ENCODE assay signal across 9 cellular contexts in the genomic region with DNA sequence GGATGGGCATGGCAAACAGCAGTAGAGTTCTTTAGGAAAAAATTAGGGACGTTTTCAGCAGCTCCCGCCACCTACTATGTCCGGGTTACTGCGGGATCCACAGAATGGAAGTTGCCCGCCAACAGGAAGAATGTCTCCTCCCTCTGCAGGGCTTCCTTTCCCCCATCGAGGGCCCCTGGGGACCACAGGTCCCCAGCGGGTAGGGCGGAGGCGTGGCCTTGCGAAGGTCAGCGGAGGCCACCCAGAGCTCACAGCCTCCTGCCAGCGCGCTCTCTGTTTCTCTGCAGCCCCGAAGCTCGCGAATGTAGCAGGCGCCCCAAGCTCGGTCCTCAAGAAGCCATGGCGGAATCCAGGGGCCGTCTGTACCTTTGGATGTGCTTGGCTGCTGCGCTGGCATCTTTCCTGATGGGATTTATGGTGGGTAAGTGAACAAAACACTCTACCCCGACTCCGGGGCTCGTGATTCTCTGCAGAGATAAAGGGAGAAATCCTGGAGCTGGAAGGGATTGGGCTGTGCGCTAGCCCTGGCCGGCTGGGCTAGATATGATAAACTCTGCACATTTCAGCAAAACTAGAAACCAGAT. TPM values are rescaled to one million over a fixed set of nuclear protein-coding genes. Genes with fewer than 3 reads are reported as not detected.
DNase-seq lines count a peak whose midpoint lies in the region; ATAC-seq, FAIRE-seq and TF ChIP-seq lines count a peak whose summit lies in the region.
"Had no signal": no experiment of that assay in that cellular context is flagged by ENCODE, and none has a peak within 500 bp of the region (broad histone marks: within the 10 kb centered on the region; RNA-seq: fewer than 3 reads in every experiment).

A gene (plus strand): TSS at position 244 of the 584 bp plus-strand sequence. CDS start 96 bp downstream, at position 340.

- peaks cover 14% of the 10 kb centered on the region for H3K4me1 Mint-ChIP-seq in activated T-helper 1 cell treated with anti-CD3 and anti-CD28 coated beads, Interleukin-12 subunit alpha, Interleukin-12 subunit beta, Interleukin-2, Interleukin-4 antibody, amounts not matched to agents 30 ng/mL and 10 ng/mL and 1 ng/mL, durations not matched to agents 14 hours and 24 hours and 36 hours (ENCODE audit: low read depth)

- FAIRE-seq in A549 (lab: Jason Lieb, UNC) (no peak), RCC 7860 (lab: Jason Lieb, UNC) (no peak)

- no peaks in the 10 kb centered on the region for H3K36me3 ChIP-seq in cardiac muscle cell

- H3K4me3 Mint-ChIP-seq in activated T-helper 1 cell treated with anti-CD3 and anti-CD28 coated beads, Interleukin-12 subunit alpha, Interleukin-12 subunit beta, Interleukin-2, Interleukin-4 antibody, amounts not matched to agents 30 ng/mL and 10 ng/mL and 1 ng/mL, durations not matched to agents 14 hours and 24 hours and 36 hours: peak within 1 kb of the TSS; percentile 24

- H3K36me3 Mint-ChIP-seq in activated T-helper 1 cell treated with anti-CD3 and anti-CD28 coated beads, Interleukin-12 subunit alpha, Interleukin-12 subunit beta, Interleukin-2, Interleukin-4 antibody, amounts not matched to agents 30 ng/mL and 10 ng/mL and 1 ng/mL, durations not matched to agents 14 hours and 24 hours and 36 hours (ENCODE audit: low read depth): no peaks in the 10 kb centered on the region

- TF ChIP-seq CTCF in A549 (IDR thresholded peaks at IDR 0.05) (no peak), cardiac muscle cell (IDR thresholded peaks at IDR 0.05; ENCODE audit: low read depth, low read length) (no peak), omental fat pad (IDR thresholded peaks at IDR 0.05) (no peak)

- no peaks in the 10 kb centered on the region for H3K9me3 Mint-ChIP-seq in activated T-helper 1 cell treated with anti-CD3 and anti-CD28 coated beads, Interleukin-12 subunit alpha, Interleukin-12 subunit beta, Interleukin-2, Interleukin-4 antibody, amounts not matched to agents 30 ng/mL and 10 ng/mL and 1 ng/mL, durations not matched to agents 14 hours and 24 hours and 36 hours

- 3% methylated on average over 17 of the region's 26 CpGs for WGBS in A549 (ENCODE audit: missing lambda C conversion rate)

- H3K27me3 Mint-ChIP-seq in activated T-helper 1 cell treated with anti-CD3 and anti-CD28 coated beads, Interleukin-12 subunit alpha, Interleukin-12 subunit beta, Interleukin-2, Interleukin-4 antibody, amounts not matched to agents 30 ng/mL and 10 ng/mL and 1 ng/mL, durations not matched to agents 14 hours and 24 hours and 36 hours (ENCODE audit: insufficient read depth): peaks cover 33% of the 10 kb centered on the region

- no peak within 1 kb of the TSS for H3K27ac Mint-ChIP-seq in activated T-helper 1 cell treated with anti-CD3 and anti-CD28 coated beads, Interleukin-12 subunit alpha, Interleukin-12 subunit beta, Interleukin-2, Interleukin-4 antibody, amounts not matched to agents 30 ng/mL and 10 ng/mL and 1 ng/mL, durations not matched to agents 14 hours and 24 hours and 36 hours

- H3K4me3 ChIP-seq in A549 (peak within 1 kb of the TSS; percentile 45), cardiac muscle cell (peak within 1 kb of the TSS; percentile 80)

- intact Hi-C loops in activated T-helper 1 cell treated with anti-CD3 and anti-CD28 coated beads, Interleukin-12 subunit alpha, Interleukin-12 subunit beta, Interleukin-2, Interleukin-4 antibody, amounts not matched to agents 30 ng/mL and 10 ng/mL and 1 ng/mL, durations not matched to agents 14 hours and 24 hours and 36 hours (cut with micrococcal nuclease): no loop called here

- H3K9me3 ChIP-seq in A549: no peaks in the 10 kb centered on the region; the same call in 2 of the 3 replicates
- no peaks in the 10 kb centered on the region for H3K9me3 ChIP-seq in cardiac muscle cell (ENCODE audit: low read depth)

- DNase-seq in A549 (ENCODE audit: low read depth in 1 of 2, low spot score in 1 of 2) (peak; percentile 2 to 5), cardiac muscle cell (ENCODE audit: low read depth in 1 of 2, low spot score in 1 of 2) (peak; percentile 80 to 83), omental fat pad (ENCODE audit: low spot score) (no peak), RCC 7860 (ENCODE audit: low spot score) (no peak)
- no peak for DNase-seq in activated T-helper 1 cell treated with anti-CD3 and anti-CD28 coated beads, Interleukin-12 subunit alpha, Interleukin-12 subunit beta, Interleukin-2, Interleukin-4 antibody, amounts not matched to agents 30 ng/mL and 10 ng/mL and 1 ng/mL, durations not matched to agents 14 hours and 24 hours and 36 hours (ENCODE audit: low spot score)
- no peak for DNase-seq in activated effector memory CD4-positive, alpha-beta T cell treated with Interleukin-2 at 50 U/mL for 16 hours

- TF ChIP-seq RAD21 in A549 (conservative IDR thresholded peaks at IDR 0.05 in 1 of 2, IDR thresholded peaks at IDR 0.05 in 1 of 2): no peak

- ATAC-seq in A549: peak; percentile 81 to 86
- ATAC-seq in GM18861 (IDR thresholded peaks at IDR 0.05; ENCODE audit: unreplicated experiment): peak; percentile 93
- ATAC-seq in HG03354 (IDR thresholded peaks at IDR 0.05; ENCODE audit: poor library complexity, severe bottlenecking, unreplicated experiment): peak; percentile 91
- ATAC-seq in omental fat pad (ENCODE audit: low FRiP score): peak; percentile 83

- H3K4me2 ChIP-seq in A549: peak within 1 kb of the TSS; percentile 95

- no peak for TF ChIP-seq EP300 in A549 (IDR thresholded peaks at IDR 0.05)

- POLR2A ChIA-PET in A549 (lab: Yijun Ruan, JAX): no interaction called here

- no peak for TF ChIP-seq POLR2A in A549 (IDR thresholded peaks at IDR 0.05; ENCODE audit: low read length)

- H3K4me1 ChIP-seq in A549 (peaks cover 10% of the 10 kb centered on the region; the same call in 2 of the 3 replicates), cardiac muscle cell (ENCODE audit: low read depth) (peaks cover 10% of the 10 kb centered on the region)

- CTCF ChIA-PET in A549 (lab: Yijun Ruan, JAX): interaction anchor here (1.1 kb wide), 1 partner anchor 20 kb away, joined by 3 read pairs; no protein-coding TSS in a partner anchor

- H3K27ac ChIP-seq in A549 (no peak within 1 kb of the TSS), cardiac muscle cell (no peak within 1 kb of the TSS)

- no peaks in the 10 kb centered on the region for H3K27me3 ChIP-seq in cardiac muscle cell

TF ChIP-seq in A549, 52 proteins besides CTCF, POLR2A, EP300 and RAD21:
- TF ChIP-seq NPAS2 (CRISPR knock-in tag; IDR thresholded peaks at IDR 0.05; ENCODE audit: borderline replicate concordance) (no peak), JUN (IDR thresholded peaks at IDR 0.05) (no peak), GATA3 (IDR thresholded peaks at IDR 0.05; ENCODE audit: borderline replicate concordance) (no peak), ZSCAN20 (CRISPR knock-in tag; IDR thresholded peaks at IDR 0.05) (no peak), NR3C1 (IDR thresholded peaks at IDR 0.05) (no peak)
- TF ChIP-seq, protein P1, sequence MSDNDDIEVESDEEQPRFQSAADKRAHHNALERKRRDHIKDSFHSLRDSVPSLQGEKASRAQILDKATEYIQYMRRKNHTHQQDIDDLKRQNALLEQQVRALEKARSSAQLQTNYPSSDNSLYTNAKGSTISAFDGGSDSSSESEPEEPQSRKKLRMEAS (IDR thresholded peaks at IDR 0.05): no peak
- TF ChIP-seq, protein P2, sequence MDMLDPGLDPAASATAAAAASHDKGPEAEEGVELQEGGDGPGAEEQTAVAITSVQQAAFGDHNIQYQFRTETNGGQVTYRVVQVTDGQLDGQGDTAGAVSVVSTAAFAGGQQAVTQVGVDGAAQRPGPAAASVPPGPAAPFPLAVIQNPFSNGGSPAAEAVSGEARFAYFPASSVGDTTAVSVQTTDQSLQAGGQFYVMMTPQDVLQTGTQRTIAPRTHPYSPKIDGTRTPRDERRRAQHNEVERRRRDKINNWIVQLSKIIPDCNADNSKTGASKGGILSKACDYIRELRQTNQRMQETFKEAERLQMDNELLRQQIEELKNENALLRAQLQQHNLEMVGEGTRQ (IDR thresholded peaks at IDR 0.05): no peak
- TF ChIP-seq, protein P3, sequence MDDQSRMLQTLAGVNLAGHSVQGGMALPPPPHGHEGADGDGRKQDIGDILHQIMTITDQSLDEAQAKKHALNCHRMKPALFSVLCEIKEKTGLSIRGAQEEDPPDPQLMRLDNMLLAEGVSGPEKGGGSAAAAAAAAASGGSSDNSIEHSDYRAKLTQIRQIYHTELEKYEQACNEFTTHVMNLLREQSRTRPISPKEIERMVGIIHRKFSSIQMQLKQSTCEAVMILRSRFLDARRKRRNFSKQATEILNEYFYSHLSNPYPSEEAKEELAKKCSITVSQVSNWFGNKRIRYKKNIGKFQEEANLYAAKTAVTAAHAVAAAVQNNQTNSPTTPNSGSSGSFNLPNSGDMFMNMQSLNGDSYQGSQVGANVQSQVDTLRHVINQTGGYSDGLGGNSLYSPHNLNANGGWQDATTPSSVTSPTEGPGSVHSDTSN (IDR thresholded peaks at IDR 0.05): no peak
TF ChIP-seq in A549: peak in this region for 0.

RNA-seq across cellular contexts. Expression of the gene that starts here (rescaled TPM):
- polyA plus RNA-seq in A549 (2011; rRNA removed): not detected in 2 replicates
- polyA plus RNA-seq in A549 (2012; cell fraction: cytosol; rRNA removed): not detected in 2 replicates
- not detected in 2 replicates for polyA plus RNA-seq in A549 (2012; cell fraction: nucleus; rRNA removed)
- not detected in 3 replicates for polyA plus RNA-seq in A549 (2017; fragmentation: RNase III; extraction: RNeasy Plus Mini Kit Qiagen cat#74134 plus additional on column Dnase treatment)
- polyA minus RNA-seq in A549 (2011; rRNA and poly(A)+ RNA removed): not detected in 2 replicates
- total RNA-seq in activated T-helper 1 cell treated with anti-CD3 and anti-CD28 coated beads, Interleukin-12 subunit alpha, Interleukin-12 subunit beta, Interleukin-2, Interleukin-4 antibody, amounts not matched to agents 30 ng/mL and 10 ng/mL and 1 ng/mL, durations not matched to agents 14 hours and 24 hours and 36 hours: not detected in 2 replicates
- 5.3 and 13.0 TPM in 2 replicates for total RNA-seq in cardiac muscle cell
- 8.3 and 14.6 TPM in 2 replicates for polyA plus RNA-seq in cardiac muscle cell
- total RNA-seq in omental fat pad: 10 to 100 TPM in 1 of 4 donors, 1 to 10 TPM in 3; 1.9 to 10.2 (median 4.9) TPM
- total RNA-seq: mononuclear cell had no signal

Comparison
In these comparisons a context has a peak if more than half of its experiments do, and no peak if none do; other contexts are left out.
1. Peak in DNase-seq, ATAC-seq, H3K4me3 ChIP-seq and H3K4me2 ChIP-seq in A549; RNA of the gene not detected or under 1 TPM.
2. DNase-seq: peak in cardiac muscle cell (2 of 2); none in activated T-helper 1 cell treated with anti-CD3 and anti-CD28 coated beads, Interleukin-12 subunit alpha, Interleukin-12 subunit beta, Interleukin-2, Interleukin-4 antibody, amounts not matched to agents 30 ng/mL and 10 ng/mL and 1 ng/mL, durations not matched to agents 14 hours and 24 hours and 36 hours (single experiment), omental fat pad (single experiment), activated effector memory CD4-positive, alpha-beta T cell treated with Interleukin-2 at 50 U/mL for 16 hours (single experiment) and RCC 7860 (single experiment).
3. Peak in every context shown above with its lines, with median percentiles within 50 percentile points of each other: ATAC-seq.